11 cellular contexts compared by ENCODE assay signal in genomic region chr6:162770955-162771354, GRCh38. TPM values are rescaled to one million over a fixed set of nuclear protein-coding genes. Genes with fewer than 3 reads are reported as not detected.
"Had no signal": no experiment of that assay in that cellular context is flagged by ENCODE, and none has a peak within 500 bp of the region (broad histone marks: within the 10 kb centered on the region; RNA-seq: fewer than 3 reads in every experiment).

No MANE protein-coding gene starts in this region.

- H3K9me3 ChIP-seq: HAP-1 had no signal

- ATAC-seq: GM23338, HCT116 had no signal

- FAIRE-seq: H1, H54 had no signal

- H3K4me2 ChIP-seq: GM23338 had no signal

- H3K4me3 ChIP-seq: GM23248, GM23338, HAP-1 had no signal

- H3K9ac ChIP-seq: GM23248 had no signal

- H3K27ac ChIP-seq: GM23248 had no signal

- H2AFZ ChIP-seq: GM23248, GM23338 had no signal

- H3K36me3 ChIP-seq: HAP-1 had no signal

- DNase-seq: GM23248, H7, H9, HCEC 1CT, HFFc6 had no signal

RNA-seq across cellular contexts. Expression of gene PACRG, which starts 43.2 kb away (rescaled TPM):
- total RNA-seq: GM23248, H4, HFFc6 had no signal
- polyA plus RNA-seq: GM23248 had no signal
